In genomic region chr17:42120161-42121065, GRCh38 we compare ENCODE assay signal across 6 cellular contexts. TPM values are rescaled to one million over a fixed set of nuclear protein-coding genes. Genes with fewer than 3 reads are reported as not detected.
DNase-seq lines count a peak whose midpoint lies in the region; ATAC-seq and TF ChIP-seq lines count a peak whose summit lies in the region.

No MANE protein-coding gene starts in this region.

- H3K4me1 ChIP-seq in iPS DF 6.9 (ENCODE audit: control insufficient read depth, insufficient read depth, low read length) = peaks cover 2% of the 10 kb centered on the region; the same call in 1 of the 2 replicates
- no peaks in the 10 kb centered on the region for H3K4me1 ChIP-seq in urinary bladder (ENCODE audit: insufficient read depth)

- peak overlapping the region; percentile 54 for H3K4me3 ChIP-seq in GM12875 (ENCODE audit: low read depth, low read length)
- peak overlapping the region; percentile 63; the same call in 1 of the 2 replicates for H3K4me3 ChIP-seq in iPS DF 6.9 (ENCODE audit: low read length)
- H3K4me3 ChIP-seq in urinary bladder (ENCODE audit: low read depth, low read length) = peak overlapping the region; percentile 88

- H3K27ac ChIP-seq in iPS DF 6.9 (ENCODE audit: low read length) = no peak overlapping the region
- H3K27ac ChIP-seq in urinary bladder (ENCODE audit: low read depth) = no peak overlapping the region

- no peaks in the 10 kb centered on the region for H3K27me3 ChIP-seq in iPS DF 6.9 (ENCODE audit: control insufficient read depth, insufficient read depth, low read length)

- H3K36me3 ChIP-seq in iPS DF 6.9 (ENCODE audit: control insufficient read depth, insufficient read depth, low read length) (0 out of 2 replicates have a peak, but pooled peaks cover 3% of the 10 kb centered on the region), urinary bladder (ENCODE audit: insufficient read depth) (no peaks in the 10 kb centered on the region)

- no peaks in the 10 kb centered on the region for H3K9me3 ChIP-seq in iPS DF 6.9 (ENCODE audit: control insufficient read depth, insufficient read depth, low read length)

- no peak for ATAC-seq in HG03196 (IDR thresholded peaks at IDR 0.05; ENCODE audit: unreplicated experiment)

- no CpG with 5 or more reads among the region's 20 CpGs for WGBS in iPS DF 6.9 (ENCODE audit: insufficient coverage, insufficient read length)
- WGBS in urinary bladder = 18% methylated on average over 20 of the region's 20 CpGs

- no peak for TF ChIP-seq CTCF in GM12875 (IDR thresholded peaks at IDR 0.05; ENCODE audit: borderline replicate concordance, insufficient read depth, low read depth, low read length)

- DNase-seq in SK-N-DZ (ENCODE audit: low spot score) (peak; percentile 70), iPS DF 6.9 (ENCODE audit: low read depth, low spot score) (no peak), NCI-H2029 treated with DMSO at 0.1 percent for 48 hours (lab: John Stamatoyannopoulos, UW) (no peak)

RNA-seq across cellular contexts. Expression of gene KAT2A, which starts 0.8 kb away (rescaled TPM):
- polyA plus RNA-seq in SK-N-DZ (2014; cell fraction: cytosol; rRNA removed) = 36.0 and 46.1 TPM in 2 replicates
- 477 and 734 TPM in 2 replicates for polyA plus RNA-seq in SK-N-DZ (2014; cell fraction: nucleus; rRNA removed)
- total RNA-seq in urinary bladder = 14.1 TPM
- polyA plus RNA-seq in urinary bladder = 44.3 TPM

RNA-seq across cellular contexts. Expression of gene HSPB9, which starts 2.2 kb away (rescaled TPM):
- 0.72 and 2.0 TPM in 2 replicates for polyA plus RNA-seq in SK-N-DZ (2014; cell fraction: cytosol; rRNA removed)
- 1.3 and 3.3 TPM in 2 replicates for polyA plus RNA-seq in SK-N-DZ (2014; cell fraction: nucleus; rRNA removed)
- total RNA-seq in urinary bladder = not detected
- 0.11 TPM for polyA plus RNA-seq in urinary bladder

RNA-seq across cellular contexts. Expression of gene DHX58, which starts 7.9 kb away (rescaled TPM):
- 0.05 and 0.59 TPM in 2 replicates for polyA plus RNA-seq in SK-N-DZ (2014; cell fraction: cytosol; rRNA removed)
- polyA plus RNA-seq in SK-N-DZ (2014; cell fraction: nucleus; rRNA removed) = 1.5 and 5.5 TPM in 2 replicates
- 7.6 TPM for total RNA-seq in urinary bladder
- polyA plus RNA-seq in urinary bladder = 16.1 TPM

RNA-seq across cellular contexts. Expression of gene ZNF385C, which starts 22.1 kb away (rescaled TPM):
- 12.5 and 12.6 TPM in 2 replicates for polyA plus RNA-seq in SK-N-DZ (2014; cell fraction: cytosol; rRNA removed)
- 6.9 and 13.5 TPM in 2 replicates for polyA plus RNA-seq in SK-N-DZ (2014; cell fraction: nucleus; rRNA removed)
- 1.2 TPM for total RNA-seq in urinary bladder
- polyA plus RNA-seq in urinary bladder = 0.65 TPM

RNA-seq across cellular contexts. Expression of gene RAB5C, which starts 34.4 kb away (rescaled TPM):
- 88.1 and 90.3 TPM in 2 replicates for polyA plus RNA-seq in SK-N-DZ (2014; cell fraction: cytosol; rRNA removed)
- polyA plus RNA-seq in SK-N-DZ (2014; cell fraction: nucleus; rRNA removed) = 51.0 and 78.7 TPM in 2 replicates
- total RNA-seq in urinary bladder = 40.5 TPM
- 198 TPM for polyA plus RNA-seq in urinary bladder
